Comparison of ENCODE assay signal across 18 cellular contexts in the genomic region with DNA sequence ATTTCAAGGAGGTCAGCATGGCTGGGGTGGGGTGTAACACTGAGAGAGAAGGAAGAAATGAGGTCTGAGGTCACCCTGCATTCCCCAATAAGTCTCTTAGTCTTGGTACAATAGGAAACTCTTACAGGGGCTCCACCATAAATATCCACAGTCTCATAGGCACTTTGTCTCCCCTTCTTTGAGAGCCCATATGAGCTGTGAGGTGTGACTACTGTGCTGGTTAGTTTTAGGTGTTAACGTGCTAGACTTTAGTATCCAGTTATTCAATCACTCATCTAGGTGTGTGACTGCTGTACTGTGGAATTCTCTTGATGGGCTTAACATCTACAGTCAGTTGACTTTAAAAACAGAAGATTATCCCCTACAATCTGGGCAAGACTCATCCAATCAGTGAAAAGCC.
"Had no signal": no experiment of that assay in that cellular context is flagged by ENCODE, and none has a peak within 500 bp of the region (broad histone marks: within the 10 kb centered on the region; RNA-seq: fewer than 3 reads in every experiment).

No MANE protein-coding gene starts in this region.

- H3K9ac ChIP-seq: SK-N-SH had no signal

- H3K27me3 Mint-ChIP-seq: activated CD4-positive, alpha-beta T cell treated with anti-CD3 and anti-CD28 coated beads, Interleukin-2, amount 10 ng/mL, durations not matched to agents 7 days and 5 days; naive thymus-derived CD4-positive, alpha-beta T cell; progenitor cell of endocrine pancreas; stimulated activated naive CD8-positive, alpha-beta T cell treated with anti-CD3 and anti-CD28 coated beads, Interleukin-15, amount 100 ng/mL, for 72 hours had no signal

- H3K4me1 ChIP-seq: adrenal gland, suprapubic skin had no signal

- H3K4me3 ChIP-seq: adrenal gland, left ventricle myocardium inferior, right atrium auricular region, suprapubic skin had no signal

- DNase-seq: activated CD4-positive, alpha-beta T cell treated with anti-CD3 and anti-CD28 coated beads, Interleukin-2, amount 10 ng/mL, durations not matched to agents 7 days and 5 days; activated CD8-positive, alpha-beta memory T cell treated with anti-CD3 and anti-CD28 coated beads, Interleukin-2, amount 50 U/mL, for 4 hours; activated gamma-delta T cell treated with Interleukin-2 at 50 U/mL for 16 hours; adrenal gland; left ventricle myocardium inferior; mammary epithelial cell; naive thymus-derived CD4-positive, alpha-beta T cell; SK-N-SH; stimulated activated CD4-positive, alpha-beta T cell treated with anti-CD3 and anti-CD28 coated beads, Interleukin-2, amount 100 ng/mL, for 48 hours; stimulated activated naive CD8-positive, alpha-beta T cell treated with anti-CD3 and anti-CD28 coated beads, Interleukin-15, amount 100 ng/mL, for 72 hours; T-helper 9 cell had no signal

- H3K9me3 Mint-ChIP-seq: activated CD4-positive, alpha-beta T cell treated with anti-CD3 and anti-CD28 coated beads, Interleukin-2, amount 10 ng/mL, durations not matched to agents 7 days and 5 days; activated naive CD4-positive, alpha-beta T cell treated with anti-CD3 and anti-CD28 coated beads, Interleukin-2, amount 50 U/mL, for 72 hours; activated T-cell treated with anti-CD3 and anti-CD28 coated beads, Interleukin-2, amount 50 U/mL, for 72 hours; stimulated activated naive CD8-positive, alpha-beta T cell treated with anti-CD3 and anti-CD28 coated beads, Interleukin-15, amount 100 ng/mL, for 72 hours had no signal

- H3K9me3 ChIP-seq: adrenal gland, left ventricle myocardium inferior, right atrium auricular region, SK-N-SH, suprapubic skin had no signal

- ATAC-seq: naive thymus-derived CD4-positive, alpha-beta T cell had no signal

- H3K9me2 ChIP-seq: SK-N-SH had no signal

- H3K27ac ChIP-seq: adrenal gland, left ventricle myocardium inferior, right atrium auricular region, suprapubic skin had no signal

- H3K4me3 Mint-ChIP-seq: activated CD4-positive, alpha-beta T cell treated with anti-CD3 and anti-CD28 coated beads, Interleukin-2, amount 10 ng/mL, durations not matched to agents 7 days and 5 days; activated T-cell treated with anti-CD3 and anti-CD28 coated beads, Interleukin-2, amount 50 U/mL, for 72 hours; naive thymus-derived CD4-positive, alpha-beta T cell; stimulated activated naive CD8-positive, alpha-beta T cell treated with anti-CD3 and anti-CD28 coated beads, Interleukin-15, amount 100 ng/mL, for 72 hours had no signal

- H3K36me3 ChIP-seq: adrenal gland, left ventricle myocardium inferior, right atrium auricular region, suprapubic skin had no signal

- H3K4me1 Mint-ChIP-seq: activated CD4-positive, alpha-beta T cell treated with anti-CD3 and anti-CD28 coated beads, Interleukin-2, amount 10 ng/mL, durations not matched to agents 7 days and 5 days; stimulated activated naive CD8-positive, alpha-beta T cell treated with anti-CD3 and anti-CD28 coated beads, Interleukin-15, amount 100 ng/mL, for 72 hours had no signal

- H3K36me3 Mint-ChIP-seq: activated naive CD4-positive, alpha-beta T cell treated with anti-CD3 and anti-CD28 coated beads, Interleukin-2, amount 50 U/mL, for 72 hours had no signal

- H3K27ac Mint-ChIP-seq: activated CD4-positive, alpha-beta T cell treated with anti-CD3 and anti-CD28 coated beads, Interleukin-2, amount 10 ng/mL, durations not matched to agents 7 days and 5 days; activated naive CD4-positive, alpha-beta T cell treated with anti-CD3 and anti-CD28 coated beads, Interleukin-2, amount 50 U/mL, for 72 hours; activated T-cell treated with anti-CD3 and anti-CD28 coated beads, Interleukin-2, amount 50 U/mL, for 72 hours; naive thymus-derived CD4-positive, alpha-beta T cell; progenitor cell of endocrine pancreas had no signal

- H3K4me2 ChIP-seq: SK-N-SH had no signal

- FAIRE-seq: bronchial epithelial cell, islet of Langerhans had no signal

- H3K27me3 ChIP-seq: adrenal gland, right atrium auricular region, suprapubic skin had no signal
